Comparison of ENCODE assay signal across 1 cellular context in genomic region chr6:32886674-32887383, GRCh38.
TF ChIP-seq lines count a peak whose summit lies in the region.

No MANE protein-coding gene starts in this region.

TF ChIP-seq in endothelial cell of umbilical vein, 7 proteins besides CTCF, POLR2A, EP300 and RAD21:
- TF ChIP-seq GATA2 (IDR thresholded peaks at IDR 0.05; ENCODE audit: insufficient read depth, insufficient read length, low read depth, low read length) (no peak), MAX (IDR thresholded peaks at IDR 0.05; ENCODE audit: insufficient read depth, insufficient read length) (no peak)
